1 cellular context compared by ENCODE assay signal in genomic region chr9:97447030-97447429, GRCh38.
TF ChIP-seq lines count a peak whose summit lies in the region.

No MANE protein-coding gene starts in this region.

TF ChIP-seq in GM12878, 131 proteins besides CTCF, POLR2A, EP300 and RAD21 (continued from another document):
- TF ChIP-seq ZNF384 (IDR thresholded peaks at IDR 0.05; ENCODE audit: borderline replicate concordance, low read depth, low read length) (no peak), HSF1 (IDR thresholded peaks at IDR 0.05; ENCODE audit: low read depth, low read length) (no peak), POLR2AphosphoS5 (IDR thresholded peaks at IDR 0.05; ENCODE audit: low read length) (no peak), SREBF2 (IDR thresholded peaks at IDR 0.05; ENCODE audit: low read length) (no peak), POLR2AphosphoS2 (IDR thresholded peaks at IDR 0.05; ENCODE audit: low read depth, low read length) (no peak), SP1 (IDR thresholded peaks at IDR 0.05; ENCODE audit: low read depth, low read length) (no peak), JUNB (IDR thresholded peaks at IDR 0.05) (no peak), SRF (IDR thresholded peaks at IDR 0.05; ENCODE audit: low read depth in 2 of 2, low read length in 2 of 2) (no peak), NBN (IDR thresholded peaks at IDR 0.05) (no peak), CBFB (IDR thresholded peaks at IDR 0.05; ENCODE audit: low read depth) (no peak), RUNX3 (IDR thresholded peaks at IDR 0.05; ENCODE audit: low read length) (no peak), MYB (IDR thresholded peaks at IDR 0.05; ENCODE audit: borderline replicate concordance, low read depth, low read length) (no peak), IKZF1 (conservative IDR thresholded peaks at IDR 0.05) (no peak), STAT3 (IDR thresholded peaks at IDR 0.05; ENCODE audit: low read depth, low read length) (no peak), KLF5 (IDR thresholded peaks at IDR 0.05; ENCODE audit: partially characterized antibody) (no peak)
- TF ChIP-seq, protein P1, sequence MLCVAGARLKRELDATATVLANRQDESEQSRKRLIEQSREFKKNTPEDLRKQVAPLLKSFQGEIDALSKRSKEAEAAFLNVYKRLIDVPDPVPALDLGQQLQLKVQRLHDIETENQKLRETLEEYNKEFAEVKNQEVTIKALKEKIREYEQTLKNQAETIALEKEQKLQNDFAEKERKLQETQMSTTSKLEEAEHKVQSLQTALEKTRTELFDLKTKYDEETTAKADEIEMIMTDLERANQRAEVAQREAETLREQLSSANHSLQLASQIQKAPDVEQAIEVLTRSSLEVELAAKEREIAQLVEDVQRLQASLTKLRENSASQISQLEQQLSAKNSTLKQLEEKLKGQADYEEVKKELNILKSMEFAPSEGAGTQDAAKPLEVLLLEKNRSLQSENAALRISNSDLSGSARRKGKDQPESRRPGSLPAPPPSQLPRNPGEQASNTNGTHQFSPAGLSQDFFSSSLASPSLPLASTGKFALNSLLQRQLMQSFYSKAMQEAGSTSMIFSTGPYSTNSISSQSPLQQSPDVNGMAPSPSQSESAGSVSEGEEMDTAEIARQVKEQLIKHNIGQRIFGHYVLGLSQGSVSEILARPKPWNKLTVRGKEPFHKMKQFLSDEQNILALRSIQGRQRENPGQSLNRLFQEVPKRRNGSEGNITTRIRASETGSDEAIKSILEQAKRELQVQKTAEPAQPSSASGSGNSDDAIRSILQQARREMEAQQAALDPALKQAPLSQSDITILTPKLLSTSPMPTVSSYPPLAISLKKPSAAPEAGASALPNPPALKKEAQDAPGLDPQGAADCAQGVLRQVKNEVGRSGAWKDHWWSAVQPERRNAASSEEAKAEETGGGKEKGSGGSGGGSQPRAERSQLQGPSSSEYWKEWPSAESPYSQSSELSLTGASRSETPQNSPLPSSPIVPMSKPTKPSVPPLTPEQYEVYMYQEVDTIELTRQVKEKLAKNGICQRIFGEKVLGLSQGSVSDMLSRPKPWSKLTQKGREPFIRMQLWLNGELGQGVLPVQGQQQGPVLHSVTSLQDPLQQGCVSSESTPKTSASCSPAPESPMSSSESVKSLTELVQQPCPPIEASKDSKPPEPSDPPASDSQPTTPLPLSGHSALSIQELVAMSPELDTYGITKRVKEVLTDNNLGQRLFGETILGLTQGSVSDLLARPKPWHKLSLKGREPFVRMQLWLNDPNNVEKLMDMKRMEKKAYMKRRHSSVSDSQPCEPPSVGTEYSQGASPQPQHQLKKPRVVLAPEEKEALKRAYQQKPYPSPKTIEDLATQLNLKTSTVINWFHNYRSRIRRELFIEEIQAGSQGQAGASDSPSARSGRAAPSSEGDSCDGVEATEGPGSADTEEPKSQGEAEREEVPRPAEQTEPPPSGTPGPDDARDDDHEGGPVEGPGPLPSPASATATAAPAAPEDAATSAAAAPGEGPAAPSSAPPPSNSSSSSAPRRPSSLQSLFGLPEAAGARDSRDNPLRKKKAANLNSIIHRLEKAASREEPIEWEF (IDR thresholded peaks at IDR 0.05; ENCODE audit: insufficient replicate concordance, low read depth, low read length), result no peak
